ENCODE assay signal across 27 cellular contexts in genomic region chr4:4362991-4363697, GRCh38. TPM values are rescaled to one million over a fixed set of nuclear protein-coding genes. Genes with fewer than 3 reads are reported as not detected.
DNase-seq lines count a peak whose midpoint lies in the region; ATAC-seq and TF ChIP-seq lines count a peak whose summit lies in the region.
"Had no signal": no experiment of that assay in that cellular context is flagged by ENCODE, and none has a peak within 500 bp of the region (broad histone marks: within the 10 kb centered on the region; RNA-seq: fewer than 3 reads in every experiment).

No MANE protein-coding gene starts in this region.

- no peak overlapping the region for H3K27ac ChIP-seq in Karpas-422 (ENCODE audit: low read length)
- no peak overlapping the region for H3K27ac ChIP-seq in brain microvascular endothelial cell
- H3K27ac ChIP-seq in neuronal stem cell (replicated peaks; ENCODE audit: low read length): no peak overlapping the region
- H3K27ac ChIP-seq: C4-2B, left lung, RWPE1, SK-N-MC had no signal

- TF ChIP-seq CTCF in brain microvascular endothelial cell (IDR thresholded peaks at IDR 0.05; ENCODE audit: low read depth, low read length, missing control alignments): no peak
- no peak for TF ChIP-seq CTCF in GM13976 (IDR thresholded peaks at IDR 0.05; ENCODE audit: borderline replicate concordance, control extremely low read depth, extremely low read depth, insufficient read depth, missing control alignments)

- peak; percentile 34 for DNase-seq in AG20443 (ENCODE audit: low spot score)
- peak; percentile 50 for DNase-seq in Karpas-422
- peak; percentile 24 for DNase-seq in brain microvascular endothelial cell
- DNase-seq in neuronal stem cell (ENCODE audit: low spot score): no peak
- no peak for DNase-seq in GM13976 (ENCODE audit: low spot score)
- DNase-seq: activated CD8-positive, alpha-beta T cell treated with anti-CD3 and anti-CD28 coated beads for 36 hours; Calu3; DND-41; HFFc6; left lung; naive thymus-derived CD8-positive, alpha-beta T cell; NCI-H1417; NCI-H2029 treated with DMSO at 0.1 percent for 48 hours; NCI-H226; stimulated activated CD4-positive, alpha-beta T cell treated with anti-CD3 and anti-CD28 coated beads, Interleukin-1b, Interleukin-23, amount 100 ng/mL, for 48 hours; stimulated activated CD8-positive, alpha-beta memory T cell treated with anti-CD3 and anti-CD28 coated beads, Interleukin-4, amount 100 ng/mL, for 48 hours; stimulated activated naive CD8-positive, alpha-beta T cell treated with anti-CD3 and anti-CD28 coated beads, Interleukin-15, amount 100 ng/mL, for 72 hours had no signal

- H3K23ac ChIP-seq in neuronal stem cell (ENCODE audit: low read depth, low read length, poor library complexity): no peak overlapping the region

- no peaks in the 10 kb centered on the region for H3K27me3 ChIP-seq in Karpas-422 (ENCODE audit: low read length)
- H3K27me3 ChIP-seq in brain microvascular endothelial cell (replicated peaks): no peaks in the 10 kb centered on the region
- peaks cover 0 to 13% (median 0%) of the 10 kb centered on the region in 3 experiments for H3K27me3 ChIP-seq in neuronal stem cell (ENCODE audit: control insufficient read depth in 3 of 3, insufficient read depth in 3 of 3, low read depth in 1 of 3, low read length in 3 of 3)
- H3K27me3 ChIP-seq: tibial nerve had no signal

- no peak overlapping the region for H3K9ac ChIP-seq in Karpas-422 (ENCODE audit: low read length)
- no peak overlapping the region for H3K9ac ChIP-seq in neuronal stem cell (ENCODE audit: low read depth, low read length, poor library complexity)

- in situ Hi-C loops in brain microvascular endothelial cell (cut with HindIII; ENCODE audit: low pct_ligation_motif_present, low sequenced_read_pairs): no loop called here
- in situ Hi-C loops in GM13976 (cut with MboI; ENCODE audit: low sequenced_read_pairs, unreplicated experiment): no loop called here

- H3K4me3 ChIP-seq in Karpas-422 (ENCODE audit: low read length) (no peak overlapping the region), brain microvascular endothelial cell (ENCODE audit: low read depth, low read length) (no peak overlapping the region), neuronal stem cell (ENCODE audit: low read length in 2 of 2) (no peak overlapping the region)
- H3K4me3 ChIP-seq: left lung, SK-N-MC, smooth muscle cell, tibial nerve had no signal

- ATAC-seq in HG02763 (IDR thresholded peaks at IDR 0.05; ENCODE audit: unreplicated experiment) (no peak), GM21529 (IDR thresholded peaks at IDR 0.05; ENCODE audit: unreplicated experiment) (no peak), GM19351 (IDR thresholded peaks at IDR 0.05; ENCODE audit: unreplicated experiment) (no peak)
- ATAC-seq: activated CD8-positive, alpha-beta T cell treated with anti-CD3 and anti-CD28 coated beads for 36 hours; activated naive CD4-positive, alpha-beta T cell treated with anti-CD3 and anti-CD28 coated beads, Interleukin-2, amount 50 U/mL, for 72 hours; left lung; naive thymus-derived CD8-positive, alpha-beta T cell; stimulated activated naive CD8-positive, alpha-beta T cell treated with anti-CD3 and anti-CD28 coated beads, Interleukin-15, amount 100 ng/mL, for 72 hours had no signal

- H2AFZ ChIP-seq in Karpas-422 (ENCODE audit: low read length): no peak overlapping the region; the same call in 1 of the 2 replicates
- no peak overlapping the region for H2AFZ ChIP-seq in neuronal stem cell (ENCODE audit: low read length)

- H3K36me3 ChIP-seq in Karpas-422 (ENCODE audit: insufficient read depth, low read length) (no peaks in the 10 kb centered on the region), brain microvascular endothelial cell (replicated peaks) (no peaks in the 10 kb centered on the region), neuronal stem cell (replicated peaks in 1 of 2; ENCODE audit: control insufficient read depth in 2 of 2, insufficient read depth in 2 of 2, low read length in 2 of 2) (no peaks in the 10 kb centered on the region)
- H3K36me3 ChIP-seq: left lung, tibial nerve had no signal

- H4K91ac ChIP-seq in neuronal stem cell (ENCODE audit: low read depth, low read length, poor library complexity): no peak overlapping the region

- peaks cover 12% of the 10 kb centered on the region for H3K4me1 ChIP-seq in Karpas-422 (ENCODE audit: low read length)
- H3K4me1 ChIP-seq in neuronal stem cell (ENCODE audit: control insufficient read depth in 2 of 2, insufficient read depth in 1 of 2, low read depth in 1 of 2, low read length in 2 of 2): peaks cover 5 to 7% of the 10 kb centered on the region in 2 donors
- H3K4me1 ChIP-seq: left lung, tibial nerve had no signal

- WGBS in neuronal stem cell (ENCODE audit: extremely low coverage in 2 of 2, insufficient read length in 2 of 2, insufficient replicate concordance in 1 of 2), 2 donors: no CpG with 5 or more reads among the region's 16 CpGs

- H2BK12ac ChIP-seq in neuronal stem cell (ENCODE audit: low read length): no peak overlapping the region

- no peak overlapping the region for H4K8ac ChIP-seq in neuronal stem cell (ENCODE audit: low read depth, low read length)

- peak overlapping the region; percentile 3 for H3K18ac ChIP-seq in neuronal stem cell (ENCODE audit: low read length)

- no peak overlapping the region for H2AK5ac ChIP-seq in neuronal stem cell (ENCODE audit: low read depth, low read length)

- H3K9me3 ChIP-seq in Karpas-422 (ENCODE audit: low read length) (no peaks in the 10 kb centered on the region), neuronal stem cell (replicated peaks in 1 of 2; ENCODE audit: control insufficient read depth in 2 of 2, insufficient read depth in 1 of 2, low read depth in 1 of 2, low read length in 2 of 2) (peaks cover 0 to 8% of the 10 kb centered on the region in 2 donors)

- H2BK5ac ChIP-seq in neuronal stem cell (ENCODE audit: low read length): no peak overlapping the region

- no peak overlapping the region for H3K14ac ChIP-seq in neuronal stem cell (ENCODE audit: low read length)

- H3K79me1 ChIP-seq in neuronal stem cell (ENCODE audit: low read depth, low read length): no peaks in the 10 kb centered on the region

- H4K20me1 ChIP-seq in Karpas-422 (ENCODE audit: insufficient read depth, low read depth, low read length): no peaks in the 10 kb centered on the region

- no peak overlapping the region for H2BK15ac ChIP-seq in neuronal stem cell (ENCODE audit: low read length)

- no peak overlapping the region for H2BK120ac ChIP-seq in neuronal stem cell (ENCODE audit: low read depth, low read length)

- H3K4ac ChIP-seq in neuronal stem cell (ENCODE audit: low read length): no peak overlapping the region

- no peaks in the 10 kb centered on the region for H3K79me2 ChIP-seq in Karpas-422 (ENCODE audit: low read length)

- H3K4me2 ChIP-seq in Karpas-422 (ENCODE audit: low read depth, low read length, poor library complexity, severe bottlenecking) (no peak overlapping the region), neuronal stem cell (ENCODE audit: insufficient read depth, low read length, poor library complexity, severe bottlenecking) (no peak overlapping the region)
- H3K4me2 ChIP-seq: smooth muscle cell had no signal

- H3K9me2 ChIP-seq in Karpas-422 (replicated peaks; ENCODE audit: insufficient read depth, low read length): no peaks in the 10 kb centered on the region

RNA-seq across cellular contexts. Expression of gene NSG1, which starts 23.8 kb away (rescaled TPM):
- total RNA-seq in Karpas-422 (2014; rRNA removed; shearing (Covaris generic); ENCODE audit: low replicate concordance): 0.75 TPM in 1 of 2 replicates, not detected in the other
- 40.6 TPM for polyA plus RNA-seq in neuronal stem cell (2013, experiment 1 of 2)
- 39.6 TPM for polyA plus RNA-seq in neuronal stem cell (2013, experiment 2 of 2)
- total RNA-seq: Calu3, glomerular endothelial cell had no signal

Comparison
In these comparisons a context has a peak if more than half of its experiments do, and no peak if none do; other contexts are left out.
1. DNase-seq: peak in AG20443 (single experiment), Karpas-422 (single experiment) and brain microvascular endothelial cell (single experiment); none in neuronal stem cell (single experiment) and GM13976 (single experiment).